Comparison of ENCODE assay signal across 14 cellular contexts in the genomic region with DNA sequence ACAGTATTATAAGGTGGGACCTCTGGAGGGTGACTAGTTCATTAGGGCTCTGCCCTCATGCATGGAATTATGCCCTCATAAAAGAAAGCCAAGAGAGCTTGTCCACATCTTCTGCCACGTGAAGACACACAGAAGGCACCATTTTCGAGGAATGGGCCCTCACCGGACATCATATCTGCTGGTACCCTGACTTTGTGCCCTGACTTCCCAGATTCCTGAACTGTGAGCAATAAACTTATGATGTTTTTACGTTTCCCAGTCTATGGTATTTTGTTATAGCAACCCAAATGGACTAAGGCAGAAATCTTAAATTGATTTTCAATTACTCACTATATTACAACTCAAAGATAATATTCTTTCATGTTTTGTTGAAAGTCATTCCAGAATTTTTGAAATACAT.
DNase-seq lines count a peak whose midpoint lies in the region; ATAC-seq and TF ChIP-seq lines count a peak whose summit lies in the region.
"Had no signal": no experiment of that assay in that cellular context is flagged by ENCODE, and none has a peak within 500 bp of the region (broad histone marks: within the 10 kb centered on the region; RNA-seq: fewer than 3 reads in every experiment).

No MANE protein-coding gene starts in this region.

- no peak overlapping the region for H3K9ac ChIP-seq in IMR-90 (ENCODE audit: low read depth, low read length)
- H3K9ac ChIP-seq in mesendoderm (ENCODE audit: low read length) = no peak overlapping the region

- TF ChIP-seq RAD21 in IMR-90 (IDR thresholded peaks at IDR 0.05; ENCODE audit: low read length) = no peak

- in situ Hi-C loops in IMR-90 (cut with MboI; ENCODE audit: low sequenced_read_pairs) = no loop called here

- no peak for TF ChIP-seq POLR2A in IMR-90 (IDR thresholded peaks at IDR 0.05; ENCODE audit: low read depth, low read length)

- POLR2A ChIA-PET in IMR-90 (lab: Charles Lee; ENCODE audit: unreplicated experiment) = no interaction called here

- H3K14ac ChIP-seq in IMR-90 (replicated peaks; ENCODE audit: low read depth, low read length) = no peak overlapping the region

- H4K5ac ChIP-seq in IMR-90 (ENCODE audit: low read depth, low read length) = no peak overlapping the region; the same call in 1 of the 2 replicates
- H4K5ac ChIP-seq in mesendoderm (ENCODE audit: low read length) = no peak overlapping the region

- no peaks in the 10 kb centered on the region for H4K20me1 ChIP-seq in IMR-90 (ENCODE audit: insufficient read depth, low read length)
- no peaks in the 10 kb centered on the region for H4K20me1 ChIP-seq in osteoblast (ENCODE audit: insufficient read depth, low read length)

- no peak for TF ChIP-seq CTCF in IMR-90 (conservative IDR thresholded peaks at IDR 0.05; ENCODE audit: low read depth, low read length)
- no peak for TF ChIP-seq CTCF in osteoblast (IDR thresholded peaks at IDR 0.05; ENCODE audit: extremely low read depth, low read depth, low read length)

- H3K79me2 ChIP-seq in osteoblast (ENCODE audit: insufficient read depth, low read length) (no peaks in the 10 kb centered on the region), mesendoderm (ENCODE audit: control insufficient read depth, insufficient read depth, low read length) (no peaks in the 10 kb centered on the region)

- dilution Hi-C loops in IMR-90 (cut with HindIII; ENCODE audit: low sequenced_read_pairs, unreplicated experiment) = no loop called here

- peaks cover 7% of the 10 kb centered on the region; the same call in 1 of the 2 replicates for H3K9me1 ChIP-seq in IMR-90 (ENCODE audit: insufficient read depth, low read length)

- H3K4me1 ChIP-seq in IMR-90 (ENCODE audit: control insufficient read depth, insufficient read depth, low read length) (peaks cover 15% of the 10 kb centered on the region), osteoblast (ENCODE audit: insufficient read depth, low read length) (peaks cover 24% of the 10 kb centered on the region), mesendoderm (ENCODE audit: control insufficient read depth, low read depth, low read length) (no peaks in the 10 kb centered on the region)
- H3K4me1 ChIP-seq: Caco-2 had no signal

- H2BK20ac ChIP-seq in IMR-90 (ENCODE audit: low read depth, low read length) = peak overlapping the region; percentile 54

- peak overlapping the region; percentile 38; the same call in 1 of the 2 replicates for H4K91ac ChIP-seq in IMR-90 (ENCODE audit: insufficient read depth, low read depth, low read length)

- H3K36me3 ChIP-seq in IMR-90 (ENCODE audit: control insufficient read depth, insufficient read depth, low read length) (no peaks in the 10 kb centered on the region), osteoblast (ENCODE audit: insufficient read depth, low read length) (no peaks in the 10 kb centered on the region), mesendoderm (ENCODE audit: control insufficient read depth, insufficient read depth, low read length) (no peaks in the 10 kb centered on the region)

- no peak overlapping the region for H3K56ac ChIP-seq in IMR-90 (ENCODE audit: extremely low read depth, insufficient read depth, low read length)
- no peak overlapping the region for H3K56ac ChIP-seq in mesendoderm (ENCODE audit: low read length)

- H4K8ac ChIP-seq in IMR-90 (ENCODE audit: low read depth in 2 of 2, low read length in 2 of 2) (peak overlapping the region in 1 of 2 experiments; percentile 40; a peak in 1 of 4 replicates), mesendoderm (ENCODE audit: low read depth, low read length) (no peak overlapping the region)

- peak overlapping the region; percentile 88 for H2BK15ac ChIP-seq in IMR-90 (ENCODE audit: low read depth, low read length)
- H2BK15ac ChIP-seq in mesendoderm (replicated peaks; ENCODE audit: low read depth) = no peak overlapping the region

- H3K4me3 ChIP-seq in IMR-90 (ENCODE audit: insufficient read depth, low read depth, low read length) = no peak overlapping the region
- no peak overlapping the region for H3K4me3 ChIP-seq in osteoblast (ENCODE audit: insufficient read depth, low read length)
- no peak overlapping the region for H3K4me3 ChIP-seq in mesendoderm (ENCODE audit: low read length)
- H3K4me3 ChIP-seq: GM12878 had no signal

- H3K79me1 ChIP-seq in IMR-90 (ENCODE audit: low read depth in 1 of 2, low read length in 2 of 2) = no peaks in the 10 kb centered on the region
- no peaks in the 10 kb centered on the region for H3K79me1 ChIP-seq in mesendoderm (ENCODE audit: low read length)

- H3K4ac ChIP-seq in IMR-90 (ENCODE audit: low read depth, low read length) (no peak overlapping the region; the same call in 1 of the 2 replicates), mesendoderm (ENCODE audit: low read depth, low read length) (no peak overlapping the region)

- intact Hi-C loops in IMR-90 (cut with micrococcal nuclease) = loop anchor here (10.0 kb wide), 1 partner anchor 295 kb away; no protein-coding TSS in a partner anchor

- peak; percentile 78 for DNase-seq in EL
- no peak for DNase-seq in IMR-90
- no peak for DNase-seq in osteoblast (ENCODE audit: insufficient read length, low spot score, missing footprints)
- no peak for DNase-seq in mesendoderm
- DNase-seq: ACHN; AML-193; Caco-2; CD4-positive, alpha-beta T cell; HCEC 1CT; KBM-7 had no signal

- no TSS peak for BruUV-seq in IMR-90 (replicated peaks; lab: Mats Ljungman, UMichigan)

- WGBS in IMR-90 (ENCODE audit: extremely low coverage in 2 of 2, insufficient read length in 1 of 2), 2 experiments = 96% methylated on average over 3 of the region's 4 CpGs; no CpG with 5 or more reads in 1 of the 2 experiments
- WGBS in mesendoderm (ENCODE audit: extremely low coverage, insufficient coverage, low lambda C conversion rate) = no CpG with 5 or more reads among the region's 4 CpGs

- H3K4me2 ChIP-seq in IMR-90 (ENCODE audit: low read depth, low read length) (no peak overlapping the region), osteoblast (ENCODE audit: insufficient read depth, low read length) (no peak overlapping the region), mesendoderm (ENCODE audit: low read length) (no peak overlapping the region)

- H2AFZ ChIP-seq in IMR-90 (replicated peaks; ENCODE audit: low read length, poor library complexity) = no peak overlapping the region
- no peak overlapping the region for H2AFZ ChIP-seq in osteoblast (ENCODE audit: low read length)

- CTCF ChIA-PET in IMR-90 (lab: Yijun Ruan, JAX) = no interaction called here

- no peak overlapping the region for H3K23ac ChIP-seq in IMR-90 (ENCODE audit: low read depth, low read length)
- no peak overlapping the region for H3K23ac ChIP-seq in mesendoderm (ENCODE audit: low read length)

- no peaks in the 10 kb centered on the region for H3K9me3 ChIP-seq in IMR-90 (ENCODE audit: control insufficient read depth, insufficient read depth, low read length)
- H3K9me3 ChIP-seq in osteoblast (ENCODE audit: low read depth, low read length) = no peaks in the 10 kb centered on the region
- H3K9me3 ChIP-seq: Caco-2 had no signal

- H2BK120ac ChIP-seq in IMR-90 (ENCODE audit: low read depth, low read length) = peak overlapping the region; percentile 30; the same call in 1 of the 2 replicates
- no peak overlapping the region for H2BK120ac ChIP-seq in mesendoderm (ENCODE audit: low read depth, low read length)

- no peaks in the 10 kb centered on the region for H3K27me3 ChIP-seq in IMR-90 (ENCODE audit: control insufficient read depth, insufficient read depth, low read length)
- no peaks in the 10 kb centered on the region for H3K27me3 ChIP-seq in osteoblast (ENCODE audit: insufficient read depth, low read length)
- H3K27me3 ChIP-seq in mesendoderm (ENCODE audit: insufficient read depth, low read length, poor library complexity) = no peaks in the 10 kb centered on the region

- H3K18ac ChIP-seq in IMR-90 (ENCODE audit: low read depth, low read length) = peak overlapping the region; percentile 77
- no peak overlapping the region for H3K18ac ChIP-seq in mesendoderm (ENCODE audit: low read length)

- H2AK5ac ChIP-seq in IMR-90 (ENCODE audit: low read depth, low read length) (no peak overlapping the region), mesendoderm (ENCODE audit: low read length) (no peak overlapping the region)

- H2BK5ac ChIP-seq in IMR-90 (ENCODE audit: low read depth, low read length, poor library complexity, severe bottlenecking) = peak overlapping the region; percentile 21
- H2BK5ac ChIP-seq in mesendoderm (ENCODE audit: low read length) = no peak overlapping the region

- H2AK9ac ChIP-seq in IMR-90 (replicated peaks; ENCODE audit: low read depth, low read length, poor library complexity) = peak overlapping the region; percentile 75

- ATAC-seq in IMR-90 (ENCODE audit: low read depth) = no peak
- no peak for ATAC-seq in HG02759 (IDR thresholded peaks at IDR 0.05; ENCODE audit: unreplicated experiment)
- no peak for ATAC-seq in HG03565 (IDR thresholded peaks at IDR 0.05; ENCODE audit: unreplicated experiment)
- ATAC-seq: GM12878 had no signal

- H3K27ac ChIP-seq in IMR-90 (ENCODE audit: insufficient read depth, low read length) (no peak overlapping the region), osteoblast (ENCODE audit: low read depth, low read length) (peak overlapping the region; percentile 74), mesendoderm (ENCODE audit: low read depth, low read length) (no peak overlapping the region)
- H3K27ac ChIP-seq: C4-2B had no signal

TF ChIP-seq in IMR-90, 13 proteins besides CTCF, POLR2A, EP300 and RAD21 (continues in another document):
- TF ChIP-seq MAFK (IDR thresholded peaks at IDR 0.05; ENCODE audit: low read depth, low read length) (no peak), BHLHE40 (IDR thresholded peaks at IDR 0.05; ENCODE audit: low read depth, low read length) (no peak), SMC3 (IDR thresholded peaks at IDR 0.05; ENCODE audit: low read depth, low read length) (no peak), RFX5 (IDR thresholded peaks at IDR 0.05; ENCODE audit: low read depth, low read length) (no peak), MAZ (IDR thresholded peaks at IDR 0.05; ENCODE audit: borderline replicate concordance, low read depth, low read length) (no peak), NFE2L2 (IDR thresholded peaks at IDR 0.05; ENCODE audit: low read depth, low read length) (no peak), CHD1 (IDR thresholded peaks at IDR 0.05; ENCODE audit: low read depth, low read length) (no peak), CEBPB (IDR thresholded peaks at IDR 0.05; ENCODE audit: low read depth, low read length) (no peak), MXI1 (IDR thresholded peaks at IDR 0.05; ENCODE audit: borderline replicate concordance, low read depth, low read length) (no peak), USF2 (IDR thresholded peaks at IDR 0.05; ENCODE audit: low read depth, low read length) (no peak), RCOR1 (IDR thresholded peaks at IDR 0.05; ENCODE audit: insufficient replicate concordance, low read length) (no peak), FOS (IDR thresholded peaks at IDR 0.05; ENCODE audit: low read depth, low read length) (no peak)
